ENCODE assay signal across 29 cellular contexts in genomic region chr20:17676942-17677341, GRCh38. TPM values are rescaled to one million over a fixed set of nuclear protein-coding genes. Genes with fewer than 3 reads are reported as not detected.
DNase-seq lines count a peak whose midpoint lies in the region; TF ChIP-seq lines count a peak whose summit lies in the region.
"Had no signal": no experiment of that assay in that cellular context is flagged by ENCODE, and none has a peak within 500 bp of the region (broad histone marks: within the 10 kb centered on the region; RNA-seq: fewer than 3 reads in every experiment).

No MANE protein-coding gene starts in this region.

- 81 to 90% (median 84%) methylated on average over 2 of the region's 2 CpGs for WGBS in adrenal gland, 4 donors

- TF ChIP-seq CTCF in adrenal gland (IDR thresholded peaks at IDR 0.05) = no peak
- TF ChIP-seq CTCF in fibroblast of the aortic adventitia (IDR thresholded peaks at IDR 0.05; ENCODE audit: insufficient read depth, low read length) = no peak

- no peak overlapping the region for H3K4me3 ChIP-seq in adrenal gland
- no peak overlapping the region for H3K4me3 ChIP-seq in fibroblast of the aortic adventitia (ENCODE audit: low read depth, low read length)
- H3K4me3 ChIP-seq: neural progenitor cell, prostate gland, SK-N-MC, tibial nerve had no signal

- DNase-seq in EH (ENCODE audit: low read depth) = peak; percentile 43
- peak in 3 of 7 donors; percentile 41 to 55 (median 49) for DNase-seq in adrenal gland
- DNase-seq in fibroblast of the aortic adventitia (ENCODE audit: low read depth) = peak; percentile 65
- DNase-seq in renal cortical epithelial cell (ENCODE audit: low read depth) = peak; percentile 53
- DNase-seq in HT-29 (ENCODE audit: low spot score) = no peak
- no peak for DNase-seq in COLO829 (ENCODE audit: low spot score)
- DNase-seq in ureter (ENCODE audit: low spot score) = no peak
- DNase-seq in cardiac septum (ENCODE audit: low spot score) = no peak
- DNase-seq: activated CD4-positive, alpha-beta memory T cell treated with anti-CD3 and anti-CD28 coated beads, Interleukin-2, amount 10 ng/mL, durations not matched to agents 7 days and 5 days; activated CD4-positive, CD25-positive, alpha-beta regulatory T cell treated with anti-CD3 and anti-CD28 coated beads, Interleukin-2, amount 50 U/mL, for 72 hours; activated CD8-positive, alpha-beta memory T cell treated with anti-CD3 and anti-CD28 coated beads, Interleukin-2, amount 50 U/mL, for 48 hours; cerebellar nuclear complex; Karpas-422; NCI-H1436 treated with DMSO at 0.1 percent for 48 hours; NCI-H774; RPMI8226; stimulated activated CD8-positive, alpha-beta memory T cell treated with anti-CD3 and anti-CD28 coated beads, Interleukin-4, amount 100 ng/mL, for 48 hours; stimulated activated naive CD8-positive, alpha-beta T cell treated with anti-CD3 and anti-CD28 coated beads, Interleukin-15, amount 100 ng/mL, for 72 hours had no signal

- H3K4me1 ChIP-seq in adrenal gland (replicated peaks in 1 of 2) = peaks cover 17 to 59% of the 10 kb centered on the region in 2 donors

- peaks cover 0 to 15% of the 10 kb centered on the region in 2 donors for H3K36me3 ChIP-seq in adrenal gland (replicated peaks in 1 of 2)
- H3K36me3 ChIP-seq: neural progenitor cell, prostate gland had no signal

- H3K27ac ChIP-seq in adrenal gland = peak overlapping the region; percentile 14 to 52 (median 43)
- H3K27ac ChIP-seq: neural progenitor cell, prostate gland, SK-N-MC had no signal

- intact Hi-C loops in adrenal gland (cut with DNase I) = loop anchor here in 1 of 2 donors (10.0 kb wide), 1 partner anchor 318 kb away; no protein-coding TSS in a partner anchor
- intact Hi-C loops in cardiac septum (cut with DNase I) = no loop called here

- peak in 1 of 2 donors; percentile 45 for TF ChIP-seq POLR2A in adrenal gland (IDR thresholded peaks at IDR 0.05)

- H3K27me3 ChIP-seq in adrenal gland = no peaks in the 10 kb centered on the region
- H3K27me3 ChIP-seq: neural progenitor cell, tibial nerve had no signal

- H3K9me3 ChIP-seq in adrenal gland (replicated peaks in 1 of 3) = no peaks in the 10 kb centered on the region
- H3K9me3 ChIP-seq: Caco-2, prostate gland, tibial nerve had no signal

RNA-seq across cellular contexts. Expression of gene RRBP1, which starts 5.1 kb away (rescaled TPM):
- 100 to 1,000 TPM in 6 of 8 donors, 10 to 100 TPM in 2; 78.0 to 261 (median 131) TPM for total RNA-seq in adrenal gland
- 100 to 1,000 TPM; 107 to 168 (median 125) TPM for polyA plus RNA-seq in adrenal gland
- 95.5 and 171 TPM in 2 replicates for total RNA-seq in fibroblast of the aortic adventitia (ENCODE audit: low replicate concordance)
- total RNA-seq in renal cortical epithelial cell = 103 and 338 TPM in 2 replicates
- 93.6 and 101 TPM in 2 replicates for total RNA-seq in HT-29 (2014; rRNA removed; shearing (Covaris generic))
- 144 TPM for total RNA-seq in ureter
- 46.7 TPM for total RNA-seq in cardiac septum

RNA-seq across cellular contexts. Expression of gene BANF2, which starts 22.8 kb away (rescaled TPM):
- total RNA-seq in adrenal gland (not detected), fibroblast of the aortic adventitia (ENCODE audit: low replicate concordance) (not detected in 2 replicates), renal cortical epithelial cell (not detected in 2 replicates), ureter (not detected), cardiac septum (not detected)
- not detected for polyA plus RNA-seq in adrenal gland
- total RNA-seq in HT-29 (2014; rRNA removed; shearing (Covaris generic)) = not detected in 2 replicates
- total RNA-seq: A673; activated CD4-positive, alpha-beta memory T cell treated with anti-CD3 and anti-CD28 coated beads, Interleukin-2, amount 10 ng/mL, durations not matched to agents 7 days and 5 days; activated naive CD4-positive, alpha-beta T cell treated with anti-CD3 and anti-CD28 coated beads, Interleukin-2, amount 50 U/mL, for 72 hours; frontal cortex; skeletal muscle tissue; T-helper 1 cell treated with Interleukin-12 subunit alpha and Interleukin-12 subunit beta and Interleukin-4 antibody, amounts not matched to agents 30 ng/mL and 1 ng/mL, for 36 hours; tibial nerve had no signal
- polyA plus RNA-seq: BJ had no signal

Comparison
In these comparisons a context has a peak if more than half of its experiments do, and no peak if none do; other contexts are left out.
1. DNase-seq: peak in EH (single experiment), fibroblast of the aortic adventitia (single experiment) and renal cortical epithelial cell (single experiment); none in HT-29 (single experiment), COLO829 (single experiment), ureter (single experiment) and cardiac septum (single experiment).